ENCODE assay signal across 1 cellular context in genomic region chr11:67054851-67055523, GRCh38.
TF ChIP-seq lines count a peak whose summit lies in the region.

No MANE protein-coding gene starts in this region.

TF ChIP-seq in HepG2, 621 proteins besides CTCF, POLR2A, EP300 and RAD21 (continued from another document and continues in another):
- TF ChIP-seq MAX (IDR thresholded peaks at IDR 0.05) (peak; percentile 92), ATF2 (CRISPR knock-in tag; IDR thresholded peaks at IDR 0.05) (peak; percentile 60), PRDM4 (CRISPR knock-in tag; IDR thresholded peaks at IDR 0.05; ENCODE audit: borderline replicate concordance) (0 out of 2 replicates have a peak, but pooled peaks have one; percentile 21), KDM1A (CRISPR knock-in tag; IDR thresholded peaks at IDR 0.05) (peak; percentile 99), SCMH1 (CRISPR knock-in tag; IDR thresholded peaks at IDR 0.05; ENCODE audit: borderline replicate concordance) (no peak), ZNF12 (CRISPR knock-in tag; IDR thresholded peaks at IDR 0.05) (peak; percentile 20; the same call in 1 of the 2 replicates), ZBTB43 (CRISPR knock-in tag; conservative IDR thresholded peaks at IDR 0.05) (0 out of 2 replicates have a peak, but pooled peaks have one; percentile 19), ELF4 (CRISPR knock-in tag; IDR thresholded peaks at IDR 0.05; ENCODE audit: borderline replicate concordance) (no peak), NCOA2 (CRISPR knock-in tag; IDR thresholded peaks at IDR 0.05) (peak; percentile 81), HMGXB3 (CRISPR knock-in tag; IDR thresholded peaks at IDR 0.05; ENCODE audit: borderline replicate concordance) (peak; percentile 81), ZNF263 (CRISPR knock-in tag; IDR thresholded peaks at IDR 0.05) (peak; percentile 74), LCORL (IDR thresholded peaks at IDR 0.05) (no peak), LCORL (CRISPR knock-in tag; IDR thresholded peaks at IDR 0.05) (peak; percentile 72; the same call in 1 of the 2 replicates), ZNF276 (CRISPR knock-in tag; IDR thresholded peaks at IDR 0.05; ENCODE audit: low read depth) (no peak), HMGXB4 (CRISPR knock-in tag; IDR thresholded peaks at IDR 0.05; ENCODE audit: borderline replicate concordance in 1 of 2, low read depth in 1 of 2) (no peak), PHF21A (CRISPR knock-in tag; IDR thresholded peaks at IDR 0.05) (no peak), NR2F1 (CRISPR knock-in tag; IDR thresholded peaks at IDR 0.05) (0 out of 4 replicates have a peak, but pooled peaks of 1 of the 2 experiments have one; percentile 19), FOXK1 (CRISPR knock-in tag; IDR thresholded peaks at IDR 0.05; ENCODE audit: borderline replicate concordance, low read depth) (peak; percentile 89), SIX4 (CRISPR knock-in tag; IDR thresholded peaks at IDR 0.05) (peak; percentile 94), ZNF44 (CRISPR knock-in tag; IDR thresholded peaks at IDR 0.05) (no peak), TBX3 (IDR thresholded peaks at IDR 0.05; ENCODE audit: borderline replicate concordance) (peak; percentile 86), BCL6 (CRISPR knock-in tag; IDR thresholded peaks at IDR 0.05) (peak; percentile 71), ZNF335 (CRISPR knock-in tag; IDR thresholded peaks at IDR 0.05) (peak; percentile 65; the same call in 1 of the 2 replicates), ZZZ3 (CRISPR knock-in tag; IDR thresholded peaks at IDR 0.05; ENCODE audit: borderline replicate concordance) (no peak), CREB3 (CRISPR knock-in tag; IDR thresholded peaks at IDR 0.05) (no peak), NR2F6 (IDR thresholded peaks at IDR 0.05) (no peak), NR2F6 (CRISPR knock-in tag; IDR thresholded peaks at IDR 0.05) (peak; percentile 57), CREB1 (IDR thresholded peaks at IDR 0.05) (peak; percentile 15; the same call in 1 of the 2 replicates), CREB1 (CRISPR knock-in tag; IDR thresholded peaks at IDR 0.05) (peak; percentile 48; the same call in 1 of the 2 replicates), NFE2L1 (CRISPR knock-in tag; IDR thresholded peaks at IDR 0.05; ENCODE audit: borderline replicate concordance) (no peak), FOXK2 (IDR thresholded peaks at IDR 0.05) (peak; percentile 84), CENPBD1 (CRISPR knock-in tag; IDR thresholded peaks at IDR 0.05; ENCODE audit: borderline replicate concordance, low read depth) (no peak), ARID4A (CRISPR knock-in tag; IDR thresholded peaks at IDR 0.05; ENCODE audit: borderline replicate concordance) (peak; percentile 78; the same call in 1 of the 2 replicates), CEBPB (IDR thresholded peaks at IDR 0.05; ENCODE audit: borderline replicate concordance, low read depth, low read length) (peak; percentile 79), ZNF543 (CRISPR knock-in tag; IDR thresholded peaks at IDR 0.05) (no peak), ZSCAN20 (CRISPR knock-in tag; IDR thresholded peaks at IDR 0.05; ENCODE audit: borderline replicate concordance) (0 out of 2 replicates have a peak, but pooled peaks have one; percentile 64), ZNF350 (CRISPR knock-in tag; IDR thresholded peaks at IDR 0.05; ENCODE audit: borderline replicate concordance, low read depth) (peak; percentile 21), ARNT (IDR thresholded peaks at IDR 0.05) (no peak), GLMP (CRISPR knock-in tag; IDR thresholded peaks at IDR 0.05; ENCODE audit: borderline replicate concordance) (no peak), MEF2D (CRISPR knock-in tag; IDR thresholded peaks at IDR 0.05) (no peak; the same call in 1 of the 2 replicates)
